13 cellular contexts compared by ENCODE assay signal in the genomic region with DNA sequence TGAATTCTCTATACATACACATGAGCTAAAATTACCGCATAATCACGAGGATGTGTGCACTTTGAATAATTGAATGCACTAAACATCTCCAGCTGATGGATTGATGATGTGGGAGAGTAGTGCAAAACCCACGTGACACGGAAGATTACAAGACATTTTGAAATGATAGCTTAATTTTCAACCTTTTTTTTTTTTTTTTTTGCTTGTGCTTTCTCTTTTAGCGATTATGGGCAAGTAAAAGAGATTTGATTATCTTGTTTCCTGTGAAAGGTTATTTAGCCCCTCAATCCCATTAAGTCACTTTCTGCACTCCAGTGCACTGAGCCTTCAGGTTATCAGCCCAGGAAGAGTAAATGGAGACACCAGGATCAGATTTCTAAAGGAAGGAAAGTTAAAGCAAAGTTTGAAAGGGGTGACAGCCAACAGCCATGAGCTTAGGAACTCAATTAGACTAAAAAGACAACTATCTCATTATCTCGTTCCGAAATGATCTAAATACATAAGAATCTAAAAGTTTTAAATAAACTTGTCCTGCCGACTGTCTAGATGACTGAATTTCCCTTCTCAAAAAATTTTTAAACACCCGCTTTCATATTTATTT.
A peak's percentile ranks its signal among the peaks of the same experiment; 100 is the strongest.
DNase-seq lines count a peak whose midpoint lies in the region; ATAC-seq and TF ChIP-seq lines count a peak whose summit lies in the region.
"Had no signal": no experiment of that assay in that cellular context is flagged by ENCODE, and none has a peak within 500 bp of the region (broad histone marks: within the 10 kb centered on the region; RNA-seq: fewer than 3 reads in every experiment).

No MANE protein-coding gene starts in this region.

- ATAC-seq in WTC11 = peak; percentile 16; the same call in 1 of the 2 replicates
- ATAC-seq: pancreas had no signal

- 0 out of 2 replicates have a peak overlapping the region, but pooled peaks have one; percentile 21 for H3K27ac Mint-ChIP-seq in WTC11
- H3K27ac Mint-ChIP-seq: activated naive CD4-positive, alpha-beta T cell treated with anti-CD3 and anti-CD28 coated beads, Interleukin-2, amount 50 U/mL, for 24 hours had no signal

- H3K4me2 ChIP-seq in smooth muscle cell = peak overlapping the region; percentile 83

- H2AFZ ChIP-seq in smooth muscle cell (ENCODE audit: low read depth) = peak overlapping the region; percentile 63

- H4K20me1 ChIP-seq in smooth muscle cell (ENCODE audit: low read depth) = no peaks in the 10 kb centered on the region

- POLR2A ChIA-PET in WTC11 (lab: Charles Lee) = interaction anchor here (0.6 to 1.2 kb wide), 3 partner anchors 14 to 212 kb away, joined by 3 read pairs; no protein-coding TSS in a partner anchor

- WGBS in smooth muscle cell (ENCODE audit: low lambda C conversion rate) = 27% methylated on average over 9 of the region's 9 CpGs

- H3K4me3 ChIP-seq in smooth muscle cell = peak overlapping the region; percentile 46
- H3K4me3 ChIP-seq: pancreas had no signal

- no peaks in the 10 kb centered on the region for H3K79me2 ChIP-seq in smooth muscle cell (ENCODE audit: low read depth)

- H3K27me3 Mint-ChIP-seq in WTC11 (ENCODE audit: low read depth) = no peaks in the 10 kb centered on the region

- no peaks in the 10 kb centered on the region for H3K27me3 ChIP-seq in smooth muscle cell (ENCODE audit: low read depth)
- H3K27me3 ChIP-seq: pancreas had no signal

- peaks cover 45% of the 10 kb centered on the region for H3K4me1 ChIP-seq in smooth muscle cell (ENCODE audit: low read depth)
- H3K4me1 ChIP-seq: uterus had no signal

- TF ChIP-seq CTCF in WTC11 (IDR thresholded peaks at IDR 0.05) = no peak
- no peak for TF ChIP-seq CTCF in smooth muscle cell (IDR thresholded peaks at IDR 0.05; ENCODE audit: borderline replicate concordance, insufficient read depth, poor library complexity, severe bottlenecking)

- H3K4me3 Mint-ChIP-seq in WTC11 = peak overlapping the region; percentile 61
- H3K4me3 Mint-ChIP-seq: activated naive CD4-positive, alpha-beta T cell treated with anti-CD3 and anti-CD28 coated beads, Interleukin-2, amount 50 U/mL, for 24 hours had no signal

- H3K4me1 Mint-ChIP-seq in WTC11 = peaks cover 28% of the 10 kb centered on the region
- H3K4me1 Mint-ChIP-seq: activated naive CD4-positive, alpha-beta T cell treated with anti-CD3 and anti-CD28 coated beads, Interleukin-2, amount 50 U/mL, for 24 hours had no signal

- H3K9me3 Mint-ChIP-seq in WTC11 = no peaks in the 10 kb centered on the region
- H3K9me3 Mint-ChIP-seq: activated naive CD4-positive, alpha-beta T cell treated with anti-CD3 and anti-CD28 coated beads, Interleukin-2, amount 50 U/mL, for 24 hours had no signal

- H3K9ac ChIP-seq in smooth muscle cell (ENCODE audit: low read depth) = peak overlapping the region; percentile 23

- CTCF ChIA-PET in WTC11 (lab: Charles Lee) = interaction anchor here (0.9 to 2.3 kb wide), 3 partner anchors 14 to 136 kb away, joined by 3 to 8 read pairs (median 3); no protein-coding TSS in a partner anchor

- DNase-seq in NCI-H2081 (lab: John Stamatoyannopoulos, UW) = peak; percentile 5 to 25
- DNase-seq in NCI-H2081 treated with DMSO at 0.1 percent for 48 hours (lab: John Stamatoyannopoulos, UW) = no peak
- DNase-seq in WTC11 (ENCODE audit: low spot score) = no peak
- peak; percentile 8 for DNase-seq in iris pigment epithelial cell (ENCODE audit: low read depth)
- DNase-seq in smooth muscle cell (lab: John Stamatoyannopoulos, UW; ENCODE audit: unreplicated experiment) = no peak
- no peak for DNase-seq in epidermal melanocyte (ENCODE audit: insufficient read length, low spot score)
- DNase-seq in MV-4-11 (lab: John Stamatoyannopoulos, UW) = no peak
- no peak for DNase-seq in activated naive CD4-positive, alpha-beta T cell treated with anti-CD3 and anti-CD28 coated beads, Interleukin-2, amount 50 U/mL, for 16 hours
- DNase-seq: effector CD8-positive, alpha-beta T cell; NCI-H510A treated with DMSO at 0.1 percent for 48 hours; pancreas; uterus had no signal

- no peaks in the 10 kb centered on the region for H3K9me3 ChIP-seq in smooth muscle cell (replicated peaks; ENCODE audit: low read depth)
- H3K9me3 ChIP-seq: pancreas, uterus had no signal

- H3K36me3 ChIP-seq in smooth muscle cell (ENCODE audit: low read depth) = no peaks in the 10 kb centered on the region
- H3K36me3 ChIP-seq: pancreas, uterus had no signal

- no peaks in the 10 kb centered on the region for H3K36me3 Mint-ChIP-seq in WTC11
- H3K36me3 Mint-ChIP-seq: activated naive CD4-positive, alpha-beta T cell treated with anti-CD3 and anti-CD28 coated beads, Interleukin-2, amount 50 U/mL, for 24 hours had no signal

- H3K27ac ChIP-seq in smooth muscle cell (ENCODE audit: low read depth) = peak overlapping the region; percentile 12
- H3K27ac ChIP-seq: pancreas, uterus had no signal

- H3F3A ChIP-seq in smooth muscle cell (ENCODE audit: low read depth) = peaks cover 9% of the 10 kb centered on the region

TF ChIP-seq in WTC11, 78 proteins besides CTCF, POLR2A, EP300 and RAD21:
- TF ChIP-seq MYBL2 (CRISPR knock-in tag; IDR thresholded peaks at IDR 0.05) (no peak), ERG (CRISPR knock-in tag; IDR thresholded peaks at IDR 0.05) (no peak), NFYB (CRISPR knock-in tag; conservative IDR thresholded peaks at IDR 0.05; ENCODE audit: low read depth) (no peak)

Comparison
In these comparisons a context has a peak if more than half of its experiments do, and no peak if none do; other contexts are left out.
1. DNase-seq: peak in NCI-H2081 (2 of 2) and iris pigment epithelial cell (single experiment); none in NCI-H2081 treated with DMSO at 0.1 percent for 48 hours (single experiment), WTC11 (single experiment), smooth muscle cell (single experiment), epidermal melanocyte (single experiment), MV-4-11 (single experiment) and activated naive CD4-positive, alpha-beta T cell treated with anti-CD3 and anti-CD28 coated beads, Interleukin-2, amount 50 U/mL, for 16 hours (single experiment).